7 cellular contexts compared by ENCODE assay signal in the genomic region with DNA sequence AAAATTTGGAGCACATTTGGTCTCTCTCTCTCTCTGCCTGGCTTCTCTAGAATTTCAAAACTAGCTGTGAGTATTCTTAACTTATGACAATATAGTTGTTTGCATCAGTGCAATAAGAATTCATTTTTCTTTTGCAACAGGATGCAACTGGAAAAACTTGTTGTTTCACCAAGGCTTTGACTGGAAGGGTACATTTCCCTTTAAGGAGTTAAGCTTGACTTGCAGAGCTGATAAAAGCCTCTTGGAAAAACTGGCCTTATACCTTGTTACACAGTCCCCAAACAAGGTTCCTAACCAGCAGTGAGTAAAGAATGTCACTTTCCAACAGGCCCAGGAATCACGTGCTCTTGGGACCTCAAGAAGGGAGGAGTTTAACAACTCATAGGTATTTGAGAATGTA.
"Had no signal": no experiment of that assay in that cellular context is flagged by ENCODE, and none has a peak within 500 bp of the region (broad histone marks: within the 10 kb centered on the region; RNA-seq: fewer than 3 reads in every experiment).

No MANE protein-coding gene starts in this region.

- DNase-seq: GDM1, GF-D8 had no signal

- ATAC-seq: GM12878 had no signal

- FAIRE-seq: GM12878, GM12891, GM12892, GM18507, GM19239 had no signal

- H3K4me3 ChIP-seq: GM12878 had no signal
